ENCODE assay signal across 21 cellular contexts in genomic region chr20:58580493-58580835, GRCh38.
"Had no signal": no experiment of that assay in that cellular context is flagged by ENCODE, and none has a peak within 500 bp of the region (broad histone marks: within the 10 kb centered on the region; RNA-seq: fewer than 3 reads in every experiment).

No MANE protein-coding gene starts in this region.

- H3K36me3 ChIP-seq: SJSA1 had no signal

- H3K27ac ChIP-seq: HL-60, KMS-11, SJSA1, SK-N-MC had no signal

- ATAC-seq: K562 had no signal

- H3K27me3 ChIP-seq: SJSA1 had no signal

- H3K9me3 ChIP-seq: SJSA1 had no signal

- H3K4me3 ChIP-seq: K562, SJSA1, SK-N-MC had no signal

- DNase-seq: Kasumi-1, MM.1S, NCI-H1092 treated with DMSO at 0.1 percent for 48 hours, NCI-H1436, NCI-H187, NCI-H2029, NCI-H2081 treated with DMSO at 0.1 percent for 48 hours, NCI-H2171, NCI-H226, NCI-H446, NCI-H510A, NCI-H524 treated with DMSO at 0.1 percent for 48 hours, NCI-H69, NCI-H774, RPMI8226, SIG-M5 had no signal
